In the genomic region with DNA sequence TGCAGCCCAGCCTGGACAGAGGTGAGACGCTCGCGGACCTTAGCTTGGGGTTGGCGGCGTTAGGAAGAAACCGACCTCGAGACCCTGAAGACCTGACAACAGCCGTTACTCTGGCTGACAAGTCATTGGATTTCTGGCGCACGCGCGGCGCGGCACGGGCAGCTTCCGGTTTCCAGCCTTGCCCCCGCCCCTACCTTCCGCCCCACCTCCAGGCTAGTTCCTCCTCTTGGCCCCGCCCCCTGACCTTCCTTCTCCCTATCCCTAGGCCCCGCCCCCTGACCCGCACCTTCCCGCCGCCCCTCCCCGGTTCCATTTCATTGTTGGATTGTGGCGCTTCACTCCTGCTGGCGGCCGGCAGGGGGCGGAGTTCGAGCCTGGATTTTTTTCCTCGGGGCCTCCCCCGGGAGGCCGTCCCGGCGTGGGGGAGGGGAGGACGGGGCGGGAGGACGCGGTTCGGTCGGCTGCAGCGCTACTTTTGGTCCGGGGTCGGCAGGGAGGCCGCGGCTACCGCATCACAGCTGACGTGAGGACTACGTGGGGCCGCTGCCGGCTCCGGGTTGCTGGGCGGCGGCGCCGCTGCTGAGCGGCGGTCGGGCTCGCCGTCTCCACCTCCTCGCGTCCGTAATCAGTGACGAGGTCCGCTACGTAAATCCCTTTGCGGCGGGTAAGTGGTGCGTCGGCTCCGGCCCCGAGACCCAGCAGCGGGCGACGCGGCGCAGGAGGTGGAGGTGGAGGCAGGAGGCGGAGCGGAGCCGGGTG, we compare ENCODE assay signal across 1 cellular context.
TF ChIP-seq lines count a peak whose summit lies in the region.

A gene (plus strand): TSS at position 317 of the 759 bp plus-strand sequence. CDS start 10,990 bp downstream, outside the sequence.

TF ChIP-seq in GM12878, 131 proteins besides CTCF, POLR2A, EP300 and RAD21 (continued from another document and continues in another):
- TF ChIP-seq, protein P1, sequence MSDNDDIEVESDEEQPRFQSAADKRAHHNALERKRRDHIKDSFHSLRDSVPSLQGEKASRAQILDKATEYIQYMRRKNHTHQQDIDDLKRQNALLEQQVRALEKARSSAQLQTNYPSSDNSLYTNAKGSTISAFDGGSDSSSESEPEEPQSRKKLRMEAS (IDR thresholded peaks at IDR 0.05; ENCODE audit: low read depth, low read length): peak; percentile 55; the same call in 1 of the 2 replicates
- no peak; the same call in 1 of the 2 replicates for TF ChIP-seq PML (IDR thresholded peaks at IDR 0.05; ENCODE audit: low read length)
- TF ChIP-seq, protein P2, sequence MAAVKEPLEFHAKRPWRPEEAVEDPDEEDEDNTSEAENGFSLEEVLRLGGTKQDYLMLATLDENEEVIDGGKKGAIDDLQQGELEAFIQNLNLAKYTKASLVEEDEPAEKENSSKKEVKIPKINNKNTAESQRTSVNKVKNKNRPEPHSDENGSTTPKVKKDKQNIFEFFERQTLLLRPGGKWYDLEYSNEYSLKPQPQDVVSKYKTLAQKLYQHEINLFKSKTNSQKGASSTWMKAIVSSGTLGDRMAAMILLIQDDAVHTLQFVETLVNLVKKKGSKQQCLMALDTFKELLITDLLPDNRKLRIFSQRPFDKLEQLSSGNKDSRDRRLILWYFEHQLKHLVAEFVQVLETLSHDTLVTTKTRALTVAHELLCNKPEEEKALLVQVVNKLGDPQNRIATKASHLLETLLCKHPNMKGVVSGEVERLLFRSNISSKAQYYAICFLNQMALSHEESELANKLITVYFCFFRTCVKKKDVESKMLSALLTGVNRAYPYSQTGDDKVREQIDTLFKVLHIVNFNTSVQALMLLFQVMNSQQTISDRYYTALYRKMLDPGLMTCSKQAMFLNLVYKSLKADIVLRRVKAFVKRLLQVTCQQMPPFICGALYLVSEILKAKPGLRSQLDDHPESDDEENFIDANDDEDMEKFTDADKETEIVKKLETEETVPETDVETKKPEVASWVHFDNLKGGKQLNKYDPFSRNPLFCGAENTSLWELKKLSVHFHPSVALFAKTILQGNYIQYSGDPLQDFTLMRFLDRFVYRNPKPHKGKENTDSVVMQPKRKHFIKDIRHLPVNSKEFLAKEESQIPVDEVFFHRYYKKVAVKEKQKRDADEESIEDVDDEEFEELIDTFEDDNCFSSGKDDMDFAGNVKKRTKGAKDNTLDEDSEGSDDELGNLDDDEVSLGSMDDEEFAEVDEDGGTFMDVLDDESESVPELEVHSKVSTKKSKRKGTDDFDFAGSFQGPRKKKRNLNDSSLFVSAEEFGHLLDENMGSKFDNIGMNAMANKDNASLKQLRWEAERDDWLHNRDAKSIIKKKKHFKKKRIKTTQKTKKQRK (IDR thresholded peaks at IDR 0.05; ENCODE audit: low read depth, low read length): no peak
- no peak for TF ChIP-seq SIX5 (IDR thresholded peaks at IDR 0.05; ENCODE audit: low read depth, low read length, severe bottlenecking)
- TF ChIP-seq RCOR1 (conservative IDR thresholded peaks at IDR 0.05; ENCODE audit: low read depth, low read length): 0 out of 2 replicates have a peak, but pooled peaks have one; percentile 11
- TF ChIP-seq, protein P3, sequence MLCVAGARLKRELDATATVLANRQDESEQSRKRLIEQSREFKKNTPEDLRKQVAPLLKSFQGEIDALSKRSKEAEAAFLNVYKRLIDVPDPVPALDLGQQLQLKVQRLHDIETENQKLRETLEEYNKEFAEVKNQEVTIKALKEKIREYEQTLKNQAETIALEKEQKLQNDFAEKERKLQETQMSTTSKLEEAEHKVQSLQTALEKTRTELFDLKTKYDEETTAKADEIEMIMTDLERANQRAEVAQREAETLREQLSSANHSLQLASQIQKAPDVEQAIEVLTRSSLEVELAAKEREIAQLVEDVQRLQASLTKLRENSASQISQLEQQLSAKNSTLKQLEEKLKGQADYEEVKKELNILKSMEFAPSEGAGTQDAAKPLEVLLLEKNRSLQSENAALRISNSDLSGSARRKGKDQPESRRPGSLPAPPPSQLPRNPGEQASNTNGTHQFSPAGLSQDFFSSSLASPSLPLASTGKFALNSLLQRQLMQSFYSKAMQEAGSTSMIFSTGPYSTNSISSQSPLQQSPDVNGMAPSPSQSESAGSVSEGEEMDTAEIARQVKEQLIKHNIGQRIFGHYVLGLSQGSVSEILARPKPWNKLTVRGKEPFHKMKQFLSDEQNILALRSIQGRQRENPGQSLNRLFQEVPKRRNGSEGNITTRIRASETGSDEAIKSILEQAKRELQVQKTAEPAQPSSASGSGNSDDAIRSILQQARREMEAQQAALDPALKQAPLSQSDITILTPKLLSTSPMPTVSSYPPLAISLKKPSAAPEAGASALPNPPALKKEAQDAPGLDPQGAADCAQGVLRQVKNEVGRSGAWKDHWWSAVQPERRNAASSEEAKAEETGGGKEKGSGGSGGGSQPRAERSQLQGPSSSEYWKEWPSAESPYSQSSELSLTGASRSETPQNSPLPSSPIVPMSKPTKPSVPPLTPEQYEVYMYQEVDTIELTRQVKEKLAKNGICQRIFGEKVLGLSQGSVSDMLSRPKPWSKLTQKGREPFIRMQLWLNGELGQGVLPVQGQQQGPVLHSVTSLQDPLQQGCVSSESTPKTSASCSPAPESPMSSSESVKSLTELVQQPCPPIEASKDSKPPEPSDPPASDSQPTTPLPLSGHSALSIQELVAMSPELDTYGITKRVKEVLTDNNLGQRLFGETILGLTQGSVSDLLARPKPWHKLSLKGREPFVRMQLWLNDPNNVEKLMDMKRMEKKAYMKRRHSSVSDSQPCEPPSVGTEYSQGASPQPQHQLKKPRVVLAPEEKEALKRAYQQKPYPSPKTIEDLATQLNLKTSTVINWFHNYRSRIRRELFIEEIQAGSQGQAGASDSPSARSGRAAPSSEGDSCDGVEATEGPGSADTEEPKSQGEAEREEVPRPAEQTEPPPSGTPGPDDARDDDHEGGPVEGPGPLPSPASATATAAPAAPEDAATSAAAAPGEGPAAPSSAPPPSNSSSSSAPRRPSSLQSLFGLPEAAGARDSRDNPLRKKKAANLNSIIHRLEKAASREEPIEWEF (IDR thresholded peaks at IDR 0.05; ENCODE audit: insufficient replicate concordance, low read depth, low read length): no peak
- TF ChIP-seq SUPT20H (IDR thresholded peaks at IDR 0.05; ENCODE audit: borderline replicate concordance, control insufficient read depth, low read depth, low read length): no peak
- TF ChIP-seq ZZZ3 (IDR thresholded peaks at IDR 0.05; ENCODE audit: control insufficient read depth, insufficient read length, low read depth): no peak
- peak in 1 of 2 experiments; percentile 63; a peak in 2 of 4 replicates for TF ChIP-seq ETV6 (conservative IDR thresholded peaks at IDR 0.05 in 1 of 2, IDR thresholded peaks at IDR 0.05 in 1 of 2; ENCODE audit: borderline replicate concordance in 1 of 2, low read depth in 1 of 2)
- no peak for TF ChIP-seq SUZ12 (IDR thresholded peaks at IDR 0.05; ENCODE audit: unreplicated experiment)
- 0 out of 2 replicates have a peak, but pooled peaks have one; percentile 31 for TF ChIP-seq TBL1XR1 (IDR thresholded peaks at IDR 0.05; ENCODE audit: low read depth, low read length)
- TF ChIP-seq, protein P4, sequence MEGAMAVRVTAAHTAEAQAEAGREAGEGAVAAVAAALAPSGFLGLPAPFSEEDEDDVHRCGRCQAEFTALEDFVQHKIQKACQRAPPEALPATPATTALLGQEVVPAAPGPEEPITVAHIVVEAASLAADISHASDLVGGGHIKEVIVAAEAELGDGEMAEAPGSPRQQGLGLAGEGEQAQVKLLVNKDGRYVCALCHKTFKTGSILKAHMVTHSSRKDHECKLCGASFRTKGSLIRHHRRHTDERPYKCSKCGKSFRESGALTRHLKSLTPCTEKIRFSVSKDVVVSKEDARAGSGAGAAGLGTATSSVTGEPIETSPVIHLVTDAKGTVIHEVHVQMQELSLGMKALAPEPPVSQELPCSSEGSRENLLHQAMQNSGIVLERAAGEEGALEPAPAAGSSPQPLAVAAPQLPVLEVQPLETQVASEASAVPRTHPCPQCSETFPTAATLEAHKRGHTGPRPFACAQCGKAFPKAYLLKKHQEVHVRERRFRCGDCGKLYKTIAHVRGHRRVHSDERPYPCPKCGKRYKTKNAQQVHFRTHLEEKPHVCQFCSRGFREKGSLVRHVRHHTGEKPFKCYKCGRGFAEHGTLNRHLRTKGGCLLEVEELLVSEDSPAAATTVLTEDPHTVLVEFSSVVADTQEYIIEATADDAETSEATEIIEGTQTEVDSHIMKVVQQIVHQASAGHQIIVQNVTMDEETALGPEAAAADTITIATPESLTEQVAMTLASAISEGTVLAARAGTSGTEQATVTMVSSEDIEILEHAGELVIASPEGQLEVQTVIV (IDR thresholded peaks at IDR 0.05; ENCODE audit: borderline replicate concordance, partially characterized antibody): no peak
- peak; percentile 85 for TF ChIP-seq SMAD5 (IDR thresholded peaks at IDR 0.05; ENCODE audit: low read depth)
- TF ChIP-seq, protein P5, sequence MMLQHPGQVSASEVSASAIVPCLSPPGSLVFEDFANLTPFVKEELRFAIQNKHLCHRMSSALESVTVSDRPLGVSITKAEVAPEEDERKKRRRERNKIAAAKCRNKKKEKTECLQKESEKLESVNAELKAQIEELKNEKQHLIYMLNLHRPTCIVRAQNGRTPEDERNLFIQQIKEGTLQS (IDR thresholded peaks at IDR 0.05; ENCODE audit: borderline replicate concordance, extremely low read depth, low read depth, low read length): no peak
- TF ChIP-seq TARDBP (IDR thresholded peaks at IDR 0.05; ENCODE audit: borderline replicate concordance): no peak
- TF ChIP-seq RFX5 (IDR thresholded peaks at IDR 0.05; ENCODE audit: low read depth, low read length): peak; percentile 78
- TF ChIP-seq POLR2AphosphoS5 (IDR thresholded peaks at IDR 0.05; ENCODE audit: low read length): peak; percentile 73
- TF ChIP-seq, protein P6, sequence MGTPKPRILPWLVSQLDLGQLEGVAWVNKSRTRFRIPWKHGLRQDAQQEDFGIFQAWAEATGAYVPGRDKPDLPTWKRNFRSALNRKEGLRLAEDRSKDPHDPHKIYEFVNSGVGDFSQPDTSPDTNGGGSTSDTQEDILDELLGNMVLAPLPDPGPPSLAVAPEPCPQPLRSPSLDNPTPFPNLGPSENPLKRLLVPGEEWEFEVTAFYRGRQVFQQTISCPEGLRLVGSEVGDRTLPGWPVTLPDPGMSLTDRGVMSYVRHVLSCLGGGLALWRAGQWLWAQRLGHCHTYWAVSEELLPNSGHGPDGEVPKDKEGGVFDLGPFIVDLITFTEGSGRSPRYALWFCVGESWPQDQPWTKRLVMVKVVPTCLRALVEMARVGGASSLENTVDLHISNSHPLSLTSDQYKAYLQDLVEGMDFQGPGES (IDR thresholded peaks at IDR 0.05): no peak
- TF ChIP-seq, protein P7, sequence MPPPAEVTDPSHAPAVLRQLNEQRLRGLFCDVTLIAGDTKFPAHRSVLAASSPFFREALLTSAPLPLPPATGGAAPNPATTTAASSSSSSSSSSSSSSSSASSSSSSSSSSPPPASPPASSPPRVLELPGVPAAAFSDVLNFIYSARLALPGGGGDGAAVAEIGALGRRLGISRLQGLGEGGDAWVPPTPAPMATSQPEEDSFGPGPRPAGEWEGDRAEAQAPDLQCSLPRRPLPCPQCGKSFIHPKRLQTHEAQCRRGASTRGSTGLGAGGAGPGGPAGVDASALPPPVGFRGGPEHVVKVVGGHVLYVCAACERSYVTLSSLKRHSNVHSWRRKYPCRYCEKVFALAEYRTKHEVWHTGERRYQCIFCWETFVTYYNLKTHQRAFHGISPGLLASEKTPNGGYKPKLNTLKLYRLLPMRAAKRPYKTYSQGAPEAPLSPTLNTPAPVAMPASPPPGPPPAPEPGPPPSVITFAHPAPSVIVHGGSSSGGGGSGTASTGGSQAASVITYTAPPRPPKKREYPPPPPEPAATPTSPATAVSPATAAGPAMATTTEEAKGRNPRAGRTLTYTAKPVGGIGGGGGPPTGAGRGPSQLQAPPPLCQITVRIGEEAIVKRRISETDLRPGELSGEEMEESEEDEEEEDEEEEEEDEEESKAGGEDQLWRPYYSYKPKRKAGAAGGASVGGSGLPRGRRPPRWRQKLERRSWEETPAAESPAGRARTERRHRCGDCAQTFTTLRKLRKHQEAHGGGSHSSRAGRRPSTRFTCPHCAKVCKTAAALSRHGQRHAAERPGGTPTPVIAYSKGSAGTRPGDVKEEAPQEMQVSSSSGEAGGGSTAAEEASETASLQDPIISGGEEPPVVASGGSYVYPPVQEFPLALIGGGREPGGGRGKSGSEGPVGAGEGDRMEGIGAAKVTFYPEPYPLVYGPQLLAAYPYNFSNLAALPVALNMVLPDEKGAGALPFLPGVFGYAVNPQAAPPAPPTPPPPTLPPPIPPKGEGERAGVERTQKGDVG (CRISPR knock-in tag; IDR thresholded peaks at IDR 0.05): no peak
- peak; percentile 49 for TF ChIP-seq CBFB (IDR thresholded peaks at IDR 0.05; ENCODE audit: low read depth)
- TF ChIP-seq HDGF (IDR thresholded peaks at IDR 0.05): no peak
- TF ChIP-seq, protein P8, sequence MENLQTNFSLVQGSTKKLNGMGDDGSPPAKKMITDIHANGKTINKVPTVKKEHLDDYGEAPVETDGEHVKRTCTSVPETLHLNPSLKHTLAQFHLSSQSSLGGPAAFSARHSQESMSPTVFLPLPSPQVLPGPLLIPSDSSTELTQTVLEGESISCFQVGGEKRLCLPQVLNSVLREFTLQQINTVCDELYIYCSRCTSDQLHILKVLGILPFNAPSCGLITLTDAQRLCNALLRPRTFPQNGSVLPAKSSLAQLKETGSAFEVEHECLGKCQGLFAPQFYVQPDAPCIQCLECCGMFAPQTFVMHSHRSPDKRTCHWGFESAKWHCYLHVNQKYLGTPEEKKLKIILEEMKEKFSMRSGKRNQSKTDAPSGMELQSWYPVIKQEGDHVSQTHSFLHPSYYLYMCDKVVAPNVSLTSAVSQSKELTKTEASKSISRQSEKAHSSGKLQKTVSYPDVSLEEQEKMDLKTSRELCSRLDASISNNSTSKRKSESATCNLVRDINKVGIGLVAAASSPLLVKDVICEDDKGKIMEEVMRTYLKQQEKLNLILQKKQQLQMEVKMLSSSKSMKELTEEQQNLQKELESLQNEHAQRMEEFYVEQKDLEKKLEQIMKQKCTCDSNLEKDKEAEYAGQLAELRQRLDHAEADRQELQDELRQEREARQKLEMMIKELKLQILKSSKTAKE (IDR thresholded peaks at IDR 0.05; ENCODE audit: low read depth, poor library complexity, severe bottlenecking): no peak
- TF ChIP-seq NR2F1 (conservative IDR thresholded peaks at IDR 0.05): peak; percentile 85; the same call in 1 of the 2 replicates
- TF ChIP-seq, protein P9, sequence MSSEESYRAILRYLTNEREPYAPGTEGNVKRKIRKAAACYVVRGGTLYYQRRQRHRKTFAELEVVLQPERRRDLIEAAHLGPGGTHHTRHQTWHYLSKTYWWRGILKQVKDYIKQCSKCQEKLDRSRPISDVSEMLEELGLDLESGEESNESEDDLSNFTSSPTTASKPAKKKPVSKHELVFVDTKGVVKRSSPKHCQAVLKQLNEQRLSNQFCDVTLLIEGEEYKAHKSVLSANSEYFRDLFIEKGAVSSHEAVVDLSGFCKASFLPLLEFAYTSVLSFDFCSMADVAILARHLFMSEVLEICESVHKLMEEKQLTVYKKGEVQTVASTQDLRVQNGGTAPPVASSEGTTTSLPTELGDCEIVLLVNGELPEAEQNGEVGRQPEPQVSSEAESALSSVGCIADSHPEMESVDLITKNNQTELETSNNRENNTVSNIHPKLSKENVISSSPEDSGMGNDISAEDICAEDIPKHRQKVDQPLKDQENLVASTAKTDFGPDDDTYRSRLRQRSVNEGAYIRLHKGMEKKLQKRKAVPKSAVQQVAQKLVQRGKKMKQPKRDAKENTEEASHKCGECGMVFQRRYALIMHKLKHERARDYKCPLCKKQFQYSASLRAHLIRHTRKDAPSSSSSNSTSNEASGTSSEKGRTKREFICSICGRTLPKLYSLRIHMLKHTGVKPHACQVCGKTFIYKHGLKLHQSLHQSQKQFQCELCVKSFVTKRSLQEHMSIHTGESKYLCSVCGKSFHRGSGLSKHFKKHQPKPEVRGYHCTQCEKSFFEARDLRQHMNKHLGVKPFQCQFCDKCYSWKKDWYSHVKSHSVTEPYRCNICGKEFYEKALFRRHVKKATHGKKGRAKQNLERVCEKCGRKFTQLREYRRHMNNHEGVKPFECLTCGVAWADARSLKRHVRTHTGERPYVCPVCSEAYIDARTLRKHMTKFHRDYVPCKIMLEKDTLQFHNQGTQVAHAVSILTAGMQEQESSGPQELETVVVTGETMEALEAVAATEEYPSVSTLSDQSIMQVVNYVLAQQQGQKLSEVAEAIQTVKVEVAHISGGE (CRISPR knock-in tag; IDR thresholded peaks at IDR 0.05): no peak
